Comparison of ENCODE assay signal across 17 cellular contexts in the genomic region with DNA sequence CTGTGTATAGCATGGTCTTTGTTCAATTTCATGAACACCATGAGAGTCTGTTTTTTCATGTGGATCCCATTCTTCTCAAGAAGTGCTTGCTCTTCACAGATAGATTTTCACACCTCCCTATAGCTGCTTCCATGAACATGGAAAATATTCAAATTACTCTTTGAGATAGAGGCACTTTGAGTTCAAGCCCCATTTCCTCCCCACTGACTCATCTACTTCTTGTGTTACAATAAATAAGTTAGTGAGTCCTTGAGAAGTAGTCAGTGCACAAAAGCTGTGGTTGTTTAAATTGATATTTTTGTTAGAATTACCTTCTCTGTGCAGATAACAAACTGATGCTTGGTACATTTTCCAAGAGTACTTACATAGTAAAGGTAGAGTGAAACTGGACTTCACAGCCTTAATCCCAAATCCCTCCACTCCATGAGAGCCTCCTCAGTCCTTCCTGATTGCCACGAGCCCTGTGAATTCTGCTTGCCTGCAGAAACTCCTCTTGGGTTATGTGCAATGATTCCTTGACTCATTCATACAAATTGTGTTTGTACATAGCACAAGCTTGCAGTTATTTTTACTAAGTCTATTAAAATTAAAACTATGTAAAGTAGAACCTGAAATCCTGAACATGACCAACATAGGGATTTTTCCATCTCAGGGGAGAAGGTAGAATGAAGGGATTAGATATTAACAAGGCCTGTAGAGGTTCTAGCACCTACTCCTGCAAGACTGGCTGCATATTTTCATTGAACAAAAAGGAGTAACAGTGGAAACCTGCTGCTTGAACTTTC.
DNase-seq lines count a peak whose midpoint lies in the region; ATAC-seq, FAIRE-seq and TF ChIP-seq lines count a peak whose summit lies in the region.
"Had no signal": no experiment of that assay in that cellular context is flagged by ENCODE, and none has a peak within 500 bp of the region (broad histone marks: within the 10 kb centered on the region; RNA-seq: fewer than 3 reads in every experiment).

No MANE protein-coding gene starts in this region.

- H2BK5ac ChIP-seq in IMR-90 (ENCODE audit: low read depth, low read length, poor library complexity, severe bottlenecking), result no peak overlapping the region

- no peak overlapping the region for H3K9ac ChIP-seq in IMR-90 (ENCODE audit: low read depth, low read length)
- no peak overlapping the region for H3K9ac ChIP-seq in endothelial cell of umbilical vein (replicated peaks; ENCODE audit: extremely low read depth, insufficient read depth, low read length)

- DNase-seq in Daoy (ENCODE audit: low read depth) (peak; percentile 34), IMR-90 (peak; percentile 32), endothelial cell of umbilical vein (ENCODE audit: low read depth, low spot score) (peak; percentile 63), progenitor cell of endocrine pancreas (ENCODE audit: low spot score, unreplicated experiment) (no peak), vagina (ENCODE audit: extremely low spot score in 2 of 2) (no peak), A673 (ENCODE audit: low spot score) (no peak)
- no peak for DNase-seq in stimulated activated naive CD8-positive, alpha-beta T cell treated with anti-CD3 and anti-CD28 coated beads, Interleukin-15, amount 100 ng/mL, for 72 hours
- DNase-seq: ACHN; CD4-positive, alpha-beta T cell; DMS79 treated with DMSO at 0.1 percent for 48 hours; GF-D8; NCI-H1105 treated with DMSO at 0.1 percent for 48 hours; NCI-H1694 treated with DMSO at 0.1 percent for 48 hours; NCI-H2107; NCI-H345; NCI-H69; SJCRH30 had no signal

- H3K14ac ChIP-seq in IMR-90 (replicated peaks; ENCODE audit: low read depth, low read length), result 0 out of 2 replicates have a peak overlapping the region, but pooled peaks have one; percentile 16

- no peak for ATAC-seq in IMR-90 (ENCODE audit: low read depth)
- no peak for ATAC-seq in stimulated activated naive CD8-positive, alpha-beta T cell treated with anti-CD3 and anti-CD28 coated beads, Interleukin-15, amount 100 ng/mL, for 72 hours

- peaks cover 3% of the 10 kb centered on the region for H3K27me3 Mint-ChIP-seq in progenitor cell of endocrine pancreas
- H3K27me3 Mint-ChIP-seq in stimulated activated naive CD8-positive, alpha-beta T cell treated with anti-CD3 and anti-CD28 coated beads, Interleukin-15, amount 100 ng/mL, for 72 hours, result peaks cover 6% of the 10 kb centered on the region

- H3K36me3 Mint-ChIP-seq in progenitor cell of endocrine pancreas (ENCODE audit: insufficient read depth), result no peaks in the 10 kb centered on the region

- H4K5ac ChIP-seq in IMR-90 (ENCODE audit: low read depth, low read length), result no peak overlapping the region

- no peak overlapping the region for H3K4me3 Mint-ChIP-seq in progenitor cell of endocrine pancreas (ENCODE audit: low read depth)
- H3K4me3 Mint-ChIP-seq in stimulated activated naive CD8-positive, alpha-beta T cell treated with anti-CD3 and anti-CD28 coated beads, Interleukin-15, amount 100 ng/mL, for 72 hours, result no peak overlapping the region
- H3K4me3 Mint-ChIP-seq: CD4-positive, alpha-beta T cell had no signal

- no peak overlapping the region for H2AK9ac ChIP-seq in IMR-90 (replicated peaks; ENCODE audit: low read depth, low read length, poor library complexity)

- no peak overlapping the region for H4K91ac ChIP-seq in IMR-90 (ENCODE audit: insufficient read depth, low read depth, low read length)

- TF ChIP-seq CTCF in IMR-90 (conservative IDR thresholded peaks at IDR 0.05; ENCODE audit: low read depth, low read length), result no peak
- no peak for TF ChIP-seq CTCF in endothelial cell of umbilical vein (IDR thresholded peaks at IDR 0.05; ENCODE audit: extremely low read depth in 1 of 2, insufficient read depth in 1 of 2, low read depth in 1 of 2, low read length in 2 of 2)
- TF ChIP-seq CTCF in progenitor cell of endocrine pancreas (IDR thresholded peaks at IDR 0.05; ENCODE audit: unreplicated experiment), result no peak
- no peak for TF ChIP-seq CTCF in vagina (IDR thresholded peaks at IDR 0.05)
- TF ChIP-seq CTCF in A673 (conservative IDR thresholded peaks at IDR 0.05; ENCODE audit: low read depth, low read length), result no peak

- H2BK15ac ChIP-seq in IMR-90 (ENCODE audit: low read depth, low read length), result no peak overlapping the region

- no peaks in the 10 kb centered on the region for H3K27me3 ChIP-seq in IMR-90 (ENCODE audit: control insufficient read depth, insufficient read depth, low read length)
- no peaks in the 10 kb centered on the region for H3K27me3 ChIP-seq in endothelial cell of umbilical vein (ENCODE audit: control insufficient read depth in 2 of 2, insufficient read depth in 2 of 2, low read length in 2 of 2)
- H3K27me3 ChIP-seq in vagina, result no peaks in the 10 kb centered on the region
- no peaks in the 10 kb centered on the region for H3K27me3 ChIP-seq in A673 (replicated peaks; ENCODE audit: insufficient read depth, low read depth, low read length, poor library complexity)
- H3K27me3 ChIP-seq: SJCRH30 had no signal

- no peak overlapping the region for H2AK5ac ChIP-seq in IMR-90 (ENCODE audit: low read depth, low read length)

- no peaks in the 10 kb centered on the region for H3K36me3 ChIP-seq in IMR-90 (ENCODE audit: control insufficient read depth, insufficient read depth, low read length)
- H3K36me3 ChIP-seq in endothelial cell of umbilical vein (ENCODE audit: control insufficient read depth in 2 of 2, extremely low read depth in 1 of 2, insufficient read depth in 2 of 2, low read length in 2 of 2), result no peaks in the 10 kb centered on the region
- H3K36me3 ChIP-seq in vagina, result no peaks in the 10 kb centered on the region
- H3K36me3 ChIP-seq in A673 (ENCODE audit: insufficient read depth, low read length, poor library complexity, severe bottlenecking), result no peaks in the 10 kb centered on the region
- H3K36me3 ChIP-seq: SJCRH30 had no signal

- no peak overlapping the region for H4K8ac ChIP-seq in IMR-90 (ENCODE audit: low read depth in 2 of 2, low read length in 2 of 2)

- no peaks in the 10 kb centered on the region for H3K9me3 Mint-ChIP-seq in progenitor cell of endocrine pancreas (ENCODE audit: low read depth)
- no peaks in the 10 kb centered on the region for H3K9me3 Mint-ChIP-seq in stimulated activated naive CD8-positive, alpha-beta T cell treated with anti-CD3 and anti-CD28 coated beads, Interleukin-15, amount 100 ng/mL, for 72 hours
- H3K9me3 Mint-ChIP-seq: CD4-positive, alpha-beta T cell had no signal

- H3K27ac Mint-ChIP-seq in progenitor cell of endocrine pancreas, result peak overlapping the region; percentile 43
- peak overlapping the region in 1 of 2 donors; percentile 23 for H3K27ac Mint-ChIP-seq in stimulated activated naive CD8-positive, alpha-beta T cell treated with anti-CD3 and anti-CD28 coated beads, Interleukin-15, amount 100 ng/mL, for 72 hours
- H3K27ac Mint-ChIP-seq: CD4-positive, alpha-beta T cell had no signal

- in situ Hi-C loops in IMR-90 (cut with MboI; ENCODE audit: low sequenced_read_pairs), result loop anchor here (5.0 kb wide), 2 partner anchors 733 to 1163 kb away; partner anchors contain the start of gene IGFBP3

- H3K56ac ChIP-seq in IMR-90 (ENCODE audit: extremely low read depth, insufficient read depth, low read length), result no peak overlapping the region

- TF ChIP-seq POLR2A in IMR-90 (IDR thresholded peaks at IDR 0.05; ENCODE audit: low read depth, low read length), result no peak
- no peak for TF ChIP-seq POLR2A in endothelial cell of umbilical vein (IDR thresholded peaks at IDR 0.05; ENCODE audit: low read depth, low read length)
- TF ChIP-seq POLR2A in vagina (IDR thresholded peaks at IDR 0.05), result no peak

- POLR2A ChIA-PET in IMR-90 (lab: Charles Lee; ENCODE audit: unreplicated experiment) (no interaction called here), endothelial cell of umbilical vein (lab: Charles Lee) (no interaction called here), A673 (lab: Charles Lee; ENCODE audit: low non-redundant PET) (interaction anchor here (0.7 kb wide), 1 partner anchor 115 kb away, joined by 3 read pairs; no protein-coding TSS in a partner anchor)

- no peak overlapping the region for H2BK120ac ChIP-seq in IMR-90 (ENCODE audit: low read depth, low read length)

- H3K9me1 ChIP-seq in IMR-90 (ENCODE audit: insufficient read depth, low read length) (peaks cover 13% of the 10 kb centered on the region; the same call in 1 of the 2 replicates), endothelial cell of umbilical vein (replicated peaks; ENCODE audit: control insufficient read depth, extremely low read depth, insufficient read depth, low read length) (no peaks in the 10 kb centered on the region)

- H3K4me3 ChIP-seq in IMR-90 (ENCODE audit: insufficient read depth, low read depth, low read length) (no peak overlapping the region), endothelial cell of umbilical vein (replicated peaks in 1 of 3; ENCODE audit: insufficient read depth in 1 of 3, low read depth in 1 of 3, low read length in 3 of 3) (no peak overlapping the region), vagina (no peak overlapping the region), A673 (ENCODE audit: low read depth, low read length, poor library complexity, severe bottlenecking) (no peak overlapping the region)
- H3K4me3 ChIP-seq: SJCRH30 had no signal

- H3K79me1 ChIP-seq in IMR-90 (ENCODE audit: low read depth in 1 of 2, low read length in 2 of 2), result no peaks in the 10 kb centered on the region

- H3K4me1 ChIP-seq in IMR-90 (ENCODE audit: control insufficient read depth, insufficient read depth, low read length) (peaks cover 14% of the 10 kb centered on the region), endothelial cell of umbilical vein (ENCODE audit: control insufficient read depth, extremely low read depth, insufficient read depth, low read length) (no peaks in the 10 kb centered on the region), vagina (peaks cover 6% of the 10 kb centered on the region), A673 (ENCODE audit: insufficient read depth, low read length, poor library complexity, severe bottlenecking) (no peaks in the 10 kb centered on the region)

- no peaks in the 10 kb centered on the region for H3K9me3 ChIP-seq in IMR-90 (ENCODE audit: control insufficient read depth, insufficient read depth, low read length)
- H3K9me3 ChIP-seq in endothelial cell of umbilical vein (replicated peaks; ENCODE audit: control insufficient read depth, insufficient read depth, low read length), result no peaks in the 10 kb centered on the region
- no peaks in the 10 kb centered on the region for H3K9me3 ChIP-seq in vagina
- no peaks in the 10 kb centered on the region for H3K9me3 ChIP-seq in A673 (ENCODE audit: low read depth, low read length, poor library complexity, severe bottlenecking)

- BruUV-seq in IMR-90 (replicated peaks; lab: Mats Ljungman, UMichigan) (no TSS peak), endothelial cell of umbilical vein (replicated peaks; lab: Mats Ljungman, UMichigan) (no TSS peak), A673 (replicated peaks; lab: Mats Ljungman, UMichigan) (no TSS peak)

- H3K27ac ChIP-seq in IMR-90 (ENCODE audit: insufficient read depth, low read length) (no peak overlapping the region), endothelial cell of umbilical vein (ENCODE audit: insufficient read depth, low read depth, low read length) (no peak overlapping the region), vagina (no peak overlapping the region), A673 (ENCODE audit: low read depth, low read length, poor library complexity, severe bottlenecking) (no peak overlapping the region)
- H3K27ac ChIP-seq: SJCRH30 had no signal

- H3K4ac ChIP-seq in IMR-90 (ENCODE audit: low read depth, low read length), result no peak overlapping the region

- no peak overlapping the region for H2BK20ac ChIP-seq in IMR-90 (ENCODE audit: low read depth, low read length)

- no peaks in the 10 kb centered on the region for H4K20me1 ChIP-seq in IMR-90 (ENCODE audit: insufficient read depth, low read length)
- no peaks in the 10 kb centered on the region for H4K20me1 ChIP-seq in endothelial cell of umbilical vein (replicated peaks; ENCODE audit: control insufficient read depth, extremely low read depth, insufficient read depth, low read length)

- no peak for TF ChIP-seq RAD21 in IMR-90 (IDR thresholded peaks at IDR 0.05; ENCODE audit: low read length)

- intact Hi-C loops in IMR-90 (cut with micrococcal nuclease) (loop anchor here (5.0 to 10.0 kb wide), 5 partner anchors 153 to 601 kb away; no protein-coding TSS in a partner anchor), endothelial cell of umbilical vein (cut with micrococcal nuclease) (loop anchor here (5.0 to 10.0 kb wide), 3 partner anchors 113 to 511 kb away; no protein-coding TSS in a partner anchor), vagina (cut with DNase I) (loop anchor here (5.0 kb wide), 1 partner anchor 1163 kb away; the partner anchor contains the start of gene IGFBP3), A673 (cut with micrococcal nuclease; ENCODE audit: unreplicated experiment) (loop anchor here (10.0 kb wide), 1 partner anchor 721 kb away; no protein-coding TSS in a partner anchor)

- WGBS in IMR-90 (ENCODE audit: extremely low coverage in 2 of 2, insufficient read length in 1 of 2), 2 experiments, result no CpG with 5 or more reads among the region's 1 CpG

- peak; percentile 69 for FAIRE-seq in endothelial cell of umbilical vein (lab: Jason Lieb, UNC)

- H3K4me2 ChIP-seq in IMR-90 (ENCODE audit: low read depth, low read length) (no peak overlapping the region; the same call in 1 of the 2 replicates), endothelial cell of umbilical vein (ENCODE audit: insufficient read depth, low read length) (no peak overlapping the region)

- dilution Hi-C loops in IMR-90 (cut with HindIII; ENCODE audit: low sequenced_read_pairs, unreplicated experiment) (no loop called here), endothelial cell of umbilical vein (cut with MboI; ENCODE audit: extremely low pct_ligation_motif_present, low sequenced_read_pairs) (no loop called here)

- no peaks in the 10 kb centered on the region for H3K4me1 Mint-ChIP-seq in progenitor cell of endocrine pancreas (ENCODE audit: low read depth)
- no peaks in the 10 kb centered on the region for H3K4me1 Mint-ChIP-seq in stimulated activated naive CD8-positive, alpha-beta T cell treated with anti-CD3 and anti-CD28 coated beads, Interleukin-15, amount 100 ng/mL, for 72 hours

- H3K18ac ChIP-seq in IMR-90 (ENCODE audit: low read depth, low read length), result no peak overlapping the region; the same call in 1 of the 2 replicates

- no peak overlapping the region for H2AFZ ChIP-seq in IMR-90 (replicated peaks; ENCODE audit: low read length, poor library complexity)
- H2AFZ ChIP-seq in endothelial cell of umbilical vein (ENCODE audit: low read depth, low read length), result no peak overlapping the region

- no peaks in the 10 kb centered on the region for H3K79me2 ChIP-seq in endothelial cell of umbilical vein (ENCODE audit: control insufficient read depth, insufficient read depth, low read length)

- CTCF ChIA-PET in IMR-90 (lab: Yijun Ruan, JAX) (interaction anchor here (1.1 kb wide), 1 partner anchor 1163 kb away, joined by 3 read pairs; no protein-coding TSS in a partner anchor), endothelial cell of umbilical vein (lab: Charles Lee) (interaction anchor here (1.0 to 1.8 kb wide), 4 partner anchors 8 to 1163 kb away, joined by 3 to 7 read pairs (median 3); no protein-coding TSS in a partner anchor), A673 (lab: Charles Lee) (no interaction called here)

- no peak overlapping the region for H3K23ac ChIP-seq in IMR-90 (ENCODE audit: low read depth, low read length)

Comparison
In these comparisons a context has a peak if more than half of its experiments do, and no peak if none do; other contexts are left out.
1. DNase-seq: peak in Daoy (single experiment), IMR-90 (single experiment) and endothelial cell of umbilical vein (single experiment); none in progenitor cell of endocrine pancreas (single experiment), vagina (0 of 2), A673 (single experiment) and stimulated activated naive CD8-positive, alpha-beta T cell treated with anti-CD3 and anti-CD28 coated beads, Interleukin-15, amount 100 ng/mL, for 72 hours (0 of 2).